Comparison of ENCODE assay signal across 8 cellular contexts in genomic region chr13:113153810-113154748, GRCh38. TPM values are rescaled to one million over a fixed set of nuclear protein-coding genes. Genes with fewer than 3 reads are reported as not detected.
DNase-seq lines count a peak whose midpoint lies in the region; ATAC-seq and TF ChIP-seq lines count a peak whose summit lies in the region.

No MANE protein-coding gene starts in this region.

- H3K9me3 Mint-ChIP-seq in activated T-cell treated with anti-CD3 and anti-CD28 coated beads, Interleukin-2, amount 50 U/mL, for 4 hours: peaks cover 10% of the 10 kb centered on the region

- TF ChIP-seq POLR2A in GM15510 (IDR thresholded peaks at IDR 0.05; ENCODE audit: borderline replicate concordance, extremely low read depth, insufficient read length) (peak; percentile 50), erythroblast (IDR thresholded peaks at IDR 0.05; ENCODE audit: low read length) (peak; percentile 36)

- H3K9ac ChIP-seq in mucosa of rectum (ENCODE audit: low read depth in 1 of 2, low read length in 2 of 2): peak overlapping the region; percentile 70 to 80

- no peaks in the 10 kb centered on the region for H3K36me3 ChIP-seq in mucosa of rectum (ENCODE audit: control insufficient read depth in 2 of 2, insufficient read depth in 2 of 2, low read length in 2 of 2)

- H3K27me3 ChIP-seq in mucosa of rectum (ENCODE audit: control insufficient read depth in 2 of 2, insufficient read depth in 2 of 2, low read length in 2 of 2): peaks cover 4 to 9% of the 10 kb centered on the region in 2 donors

- H3K27me3 Mint-ChIP-seq in activated T-cell treated with anti-CD3 and anti-CD28 coated beads, Interleukin-2, amount 50 U/mL, for 4 hours (ENCODE audit: low read depth): no peaks in the 10 kb centered on the region

- H3K4me1 ChIP-seq in mucosa of rectum (ENCODE audit: control insufficient read depth in 2 of 2, insufficient read depth in 2 of 2, low read length in 2 of 2): peaks cover 8 to 12% of the 10 kb centered on the region in 2 donors

- peaks cover 22% of the 10 kb centered on the region for H3K4me1 Mint-ChIP-seq in activated T-cell treated with anti-CD3 and anti-CD28 coated beads, Interleukin-2, amount 50 U/mL, for 4 hours (ENCODE audit: low read depth)

- H3K4me3 ChIP-seq in mucosa of rectum (ENCODE audit: low read length in 2 of 2): peak overlapping the region; percentile 68 to 79

- H3K9me3 ChIP-seq in mucosa of rectum (ENCODE audit: control insufficient read depth in 2 of 2, low read length in 2 of 2): no peaks in the 10 kb centered on the region

- ATAC-seq in HG03103 (IDR thresholded peaks at IDR 0.05; ENCODE audit: low read depth, unreplicated experiment) (peak; percentile 63), GM19455 (IDR thresholded peaks at IDR 0.05; ENCODE audit: unreplicated experiment) (no peak)
- ATAC-seq in activated T-cell treated with anti-CD3 and anti-CD28 coated beads, Interleukin-2, amount 50 U/mL, for 4 hours: peak; percentile 50 to 68

- H3K36me3 Mint-ChIP-seq in activated T-cell treated with anti-CD3 and anti-CD28 coated beads, Interleukin-2, amount 50 U/mL, for 4 hours (ENCODE audit: insufficient read depth): no peaks in the 10 kb centered on the region

- peak overlapping the region; percentile 75 for H3K4me3 Mint-ChIP-seq in activated T-cell treated with anti-CD3 and anti-CD28 coated beads, Interleukin-2, amount 50 U/mL, for 4 hours

- DNase-seq in NOMO-1 treated with dmso at 0.1 percent for 144 hours (lab: John Stamatoyannopoulos, UW; ENCODE audit: unreplicated experiment): peak; percentile 40
- peak; percentile 71 for DNase-seq in activated T-cell treated with anti-CD3 and anti-CD28 coated beads, Interleukin-2, amount 50 U/mL, for 4 hours
- DNase-seq in erythroblast (lab: John Stamatoyannopoulos, UW): peak; percentile 82 to 90
- peak; percentile 70 for DNase-seq in stimulated activated CD8-positive, alpha-beta memory T cell treated with anti-CD3 and anti-CD28 coated beads, Interleukin-4, amount 100 ng/mL, for 48 hours

- H3K27ac ChIP-seq in mucosa of rectum (ENCODE audit: low read depth in 2 of 2, low read length in 2 of 2): peak overlapping the region; percentile 56 to 62

RNA-seq across cellular contexts. Expression of gene PROZ, which starts 4.4 kb away (rescaled TPM):
- total RNA-seq in activated T-cell treated with anti-CD3 and anti-CD28 coated beads, Interleukin-2, amount 50 U/mL, for 4 hours: not detected

RNA-seq across cellular contexts. Expression of gene F10, which starts 31.5 kb away (rescaled TPM):
- not detected for total RNA-seq in activated T-cell treated with anti-CD3 and anti-CD28 coated beads, Interleukin-2, amount 50 U/mL, for 4 hours

RNA-seq across cellular contexts. Expression of gene F7, which starts 48.5 kb away (rescaled TPM):
- total RNA-seq in activated T-cell treated with anti-CD3 and anti-CD28 coated beads, Interleukin-2, amount 50 U/mL, for 4 hours: under 1 TPM; 0.14 to 0.42 (median 0.38) TPM

RNA-seq across cellular contexts. Expression of gene PCID2, which starts 54.4 kb away (rescaled TPM):
- 10 to 100 TPM; 63.3 to 68.1 (median 66.9) TPM for total RNA-seq in activated T-cell treated with anti-CD3 and anti-CD28 coated beads, Interleukin-2, amount 50 U/mL, for 4 hours

RNA-seq across cellular contexts. Expression of gene CUL4A, which starts 55.3 kb away (rescaled TPM):
- 10 to 100 TPM; 85.5 to 89.8 (median 87.8) TPM for total RNA-seq in activated T-cell treated with anti-CD3 and anti-CD28 coated beads, Interleukin-2, amount 50 U/mL, for 4 hours
